ENCODE assay signal across 1 cellular context in the genomic region with DNA sequence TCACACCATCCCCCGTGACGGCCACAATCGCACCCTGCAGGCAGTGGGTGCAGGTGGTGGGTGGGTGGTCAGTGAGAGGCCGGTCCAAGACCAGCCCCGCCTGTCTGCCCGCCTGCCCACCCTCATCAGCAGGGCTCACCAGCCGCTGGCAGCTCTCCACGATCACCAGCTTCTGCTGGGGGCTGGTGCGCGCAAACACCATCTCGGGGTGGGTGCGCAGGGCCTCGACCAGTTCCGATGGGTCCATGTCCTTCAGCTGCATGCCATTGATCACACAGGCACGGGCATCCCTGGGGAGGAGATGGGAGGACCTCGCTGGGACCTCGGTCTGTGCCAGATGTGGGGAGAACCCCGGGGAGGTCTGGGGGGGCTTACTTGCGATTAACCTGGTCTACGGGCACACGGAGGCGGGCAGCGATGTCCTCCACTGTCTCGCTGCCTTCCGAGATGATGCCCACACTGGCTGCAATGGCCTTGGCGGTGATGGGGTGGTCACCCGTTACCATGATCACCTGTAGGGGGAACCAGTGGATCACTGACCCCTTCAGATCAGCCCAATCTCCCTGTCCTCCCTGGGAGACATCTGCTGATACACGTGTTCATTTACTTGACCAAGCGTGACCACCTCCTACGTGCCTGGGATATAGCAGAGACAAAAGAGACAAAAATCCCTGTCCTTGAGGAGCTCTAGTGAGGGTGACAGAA.
TF ChIP-seq lines count a peak whose summit lies in the region.

No MANE protein-coding gene starts in this region.

TF ChIP-seq in GM12878, 131 proteins besides CTCF, POLR2A, EP300 and RAD21:
- TF ChIP-seq PAX5 (IDR thresholded peaks at IDR 0.05; ENCODE audit: borderline replicate concordance, low read depth, low read length) (peak; percentile 32; the same call in 1 of the 2 replicates), IKZF1 (conservative IDR thresholded peaks at IDR 0.05) (no peak)
